8 cellular contexts compared by ENCODE assay signal in genomic region chr5:175444060-175444904, GRCh38. TPM values are rescaled to one million over a fixed set of nuclear protein-coding genes. Genes with fewer than 3 reads are reported as not detected.
DNase-seq lines count a peak whose midpoint lies in the region; ATAC-seq and TF ChIP-seq lines count a peak whose summit lies in the region.

TSS of gene DRD1 (minus strand) at chr5:175444182. CDS start at chr5:175443099, 1,083 bp downstream.

- DNase-seq in COR-L47 (lab: John Stamatoyannopoulos, UW) = peak; percentile 35
- peak; percentile 80 for DNase-seq in HEK293T (ENCODE audit: extremely low spot score)
- peak in 3 of 4 experiments; percentile 6 to 9 (median 7) for DNase-seq in activated CD4-positive, CD25-positive, alpha-beta regulatory T cell (lab: John Stamatoyannopoulos, UW)
- peak; percentile 12 to 23 for DNase-seq in cardiac fibroblast (ENCODE audit: low read depth in 2 of 2)
- peak; percentile 66 for DNase-seq in left lobe of liver (ENCODE audit: low spot score)
- peak; percentile 14 for DNase-seq in stimulated activated CD8-positive, alpha-beta memory T cell treated with anti-CD3 and anti-CD28 coated beads, Interleukin-12 subunit alpha, Interleukin-12 subunit beta, amount 100 ng/mL, for 1 hour (ENCODE audit: low read depth)
- no peak for DNase-seq in lower leg skin (ENCODE audit: low spot score in 2 of 2)
- DNase-seq in NCI-H1694 (lab: John Stamatoyannopoulos, UW) = no peak

- POLR2A ChIA-PET in HEK293T (lab: Yijun Ruan, JAX) = interaction anchor here (1.0 kb wide), 1 partner anchor 47 kb away, joined by 3 read pairs; no protein-coding TSS in a partner anchor

- intact Hi-C loops in lower leg skin (cut with DNase I; ENCODE audit: low total_unique reads) = loop anchor here (5.0 to 10.0 kb wide), 2 partner anchors 229 to 492 kb away; no protein-coding TSS in a partner anchor

- WGBS in lower leg skin, 2 donors = 3 to 5% methylated on average over 13 to 21 of the region's 91 CpGs

- no peak for TF ChIP-seq POLR2A in lower leg skin (IDR thresholded peaks at IDR 0.05)

- peak; percentile 90 for ATAC-seq in left lobe of liver

- CTCF ChIA-PET in HEK293T (lab: Yijun Ruan, JAX) = interaction anchor here (0.9 to 1.3 kb wide), 6 partner anchors 9 to 534 kb away, joined by 3 to 6 read pairs (median 3); no protein-coding TSS in a partner anchor

- TF ChIP-seq CTCF in cardiac fibroblast (IDR thresholded peaks at IDR 0.05; ENCODE audit: low read depth, low read length) = peak; percentile 31
- TF ChIP-seq CTCF in lower leg skin (IDR thresholded peaks at IDR 0.05) = no peak

- H3K4me3 ChIP-seq in cardiac fibroblast (replicated peaks in 1 of 2; ENCODE audit: low read depth in 2 of 2, low read length in 2 of 2) = no peak within 1 kb of the TSS
- no peak within 1 kb of the TSS for H3K4me3 ChIP-seq in lower leg skin (ENCODE audit: low read depth, poor library complexity, severe bottlenecking)

TF ChIP-seq in HEK293T, 16 proteins besides CTCF, POLR2A, EP300 and RAD21:
- TF ChIP-seq ELF4 (IDR thresholded peaks at IDR 0.05) (no peak), ARNT (IDR thresholded peaks at IDR 0.05) (no peak), FOXM1 (IDR thresholded peaks at IDR 0.05; ENCODE audit: borderline replicate concordance) (no peak), PKNOX1 (IDR thresholded peaks at IDR 0.05) (no peak), TARDBP (IDR thresholded peaks at IDR 0.05) (no peak), NFRKB (IDR thresholded peaks at IDR 0.05) (no peak), FOXK2 (IDR thresholded peaks at IDR 0.05) (no peak), CTBP1 (IDR thresholded peaks at IDR 0.05; ENCODE audit: borderline replicate concordance) (no peak), SUZ12 (IDR thresholded peaks at IDR 0.05) (no peak)

RNA-seq across cellular contexts. Expression of gene DRD1, which starts in this region (rescaled TPM):
- total RNA-seq in left lobe of liver (0.13 TPM), lower leg skin (under 1 TPM in 3 of 4 donors, not detected in 1; 0.06 to 0.23 (median 0.15) TPM)

Comparison
In these comparisons a context has a peak if more than half of its experiments do, and no peak if none do; other contexts are left out.
1. Peak in DNase-seq and ATAC-seq in left lobe of liver; RNA of the gene not detected or under 1 TPM.
2. DNase-seq: peak in COR-L47 (single experiment), HEK293T (single experiment), activated CD4-positive, CD25-positive, alpha-beta regulatory T cell (3 of 4), cardiac fibroblast (2 of 2) and stimulated activated CD8-positive, alpha-beta memory T cell treated with anti-CD3 and anti-CD28 coated beads, Interleukin-12 subunit alpha, Interleukin-12 subunit beta, amount 100 ng/mL, for 1 hour (single experiment); none in lower leg skin (0 of 2) and NCI-H1694 (single experiment).